In genomic region chr11:72696866-72697428, GRCh38 we compare ENCODE assay signal across 17 cellular contexts. TPM values are rescaled to one million over a fixed set of nuclear protein-coding genes. Genes with fewer than 3 reads are reported as not detected.
A peak's percentile ranks its signal among the peaks of the same experiment; 100 is the strongest.
DNase-seq lines count a peak whose midpoint lies in the region; ATAC-seq and TF ChIP-seq lines count a peak whose summit lies in the region.
"Had no signal": no experiment of that assay in that cellular context is flagged by ENCODE, and none has a peak within 500 bp of the region (broad histone marks: within the 10 kb centered on the region; RNA-seq: fewer than 3 reads in every experiment).

No MANE protein-coding gene starts in this region.

- H3K36me3 Mint-ChIP-seq in glutamatergic neuron (ENCODE audit: unreplicated experiment) = peaks cover 8% of the 10 kb centered on the region
- peaks cover 11 to 45% (median 27%) of the 10 kb centered on the region in 5 donors for H3K36me3 Mint-ChIP-seq in naive thymus-derived CD4-positive, alpha-beta T cell

- DNase-seq in Right ventricle myocardium superior (peak; percentile 78), right atrium auricular region (ENCODE audit: low spot score) (no peak), glutamatergic neuron (peak; percentile 62), SW 1271 (lab: John Stamatoyannopoulos, UW) (no peak), SHP77 treated with DMSO at 0.1 percent for 48 hours (lab: John Stamatoyannopoulos, UW) (no peak)
- no peak for DNase-seq in naive thymus-derived CD4-positive, alpha-beta T cell
- DNase-seq: activated B cell treated with CpG ODN at 0.5 μM for 24 hours; activated naive CD8-positive, alpha-beta T cell treated with anti-CD3 and anti-CD28 coated beads, Interleukin-2, amount 10 ng/mL, durations not matched to agents 7 days and 5 days; GDM1; NCI-H1436; NCI-H524; T-cell had no signal

- peaks cover 99% of the 10 kb centered on the region for H3K36me3 ChIP-seq in right atrium auricular region
- H3K36me3 ChIP-seq in naive thymus-derived CD4-positive, alpha-beta T cell (ENCODE audit: control insufficient read depth in 2 of 3, insufficient read depth in 3 of 3, low read length in 3 of 3) = peaks cover 28 to 100% (median 38%) of the 10 kb centered on the region in 3 experiments

- CTCF ChIA-PET in naive thymus-derived CD4-positive, alpha-beta T cell (lab: Charles Lee) = no interaction called here

- H3K27me3 ChIP-seq in right atrium auricular region = no peaks in the 10 kb centered on the region
- H3K27me3 ChIP-seq in naive thymus-derived CD4-positive, alpha-beta T cell (ENCODE audit: control insufficient read depth in 2 of 2, insufficient read depth in 2 of 2, low read length in 2 of 2) = no peaks in the 10 kb centered on the region

- H3K4me1 Mint-ChIP-seq in glutamatergic neuron (ENCODE audit: low read depth, unreplicated experiment) = no peaks in the 10 kb centered on the region
- peaks cover 0 to 14% (median 4%) of the 10 kb centered on the region in 7 donors for H3K4me1 Mint-ChIP-seq in naive thymus-derived CD4-positive, alpha-beta T cell
- H3K4me1 Mint-ChIP-seq: activated B cell treated with CpG ODN at 0.5 μM for 24 hours had no signal

- TF ChIP-seq CTCF in right atrium auricular region (IDR thresholded peaks at IDR 0.05) (no peak), glutamatergic neuron (IDR thresholded peaks at IDR 0.05; ENCODE audit: partially characterized antibody, unreplicated experiment) (no peak)

- no peak overlapping the region for H3K4me3 Mint-ChIP-seq in glutamatergic neuron (ENCODE audit: unreplicated experiment)
- no peak overlapping the region for H3K4me3 Mint-ChIP-seq in naive thymus-derived CD4-positive, alpha-beta T cell
- H3K4me3 Mint-ChIP-seq: activated B cell treated with CpG ODN at 0.5 μM for 24 hours; activated naive CD8-positive, alpha-beta T cell treated with anti-CD3 and anti-CD28 coated beads, Interleukin-2, amount 10 ng/mL, durations not matched to agents 7 days and 5 days; central memory CD8-positive, alpha-beta T cell; T-cell had no signal

- POLR2A ChIA-PET in naive thymus-derived CD4-positive, alpha-beta T cell (lab: Charles Lee) = no interaction called here

- intact Hi-C loops in Right ventricle myocardium superior (cut with DNase I) = no loop called here
- intact Hi-C loops in naive thymus-derived CD4-positive, alpha-beta T cell (cut with micrococcal nuclease) = no loop called here

- peaks cover 4% of the 10 kb centered on the region for H3K9me3 Mint-ChIP-seq in glutamatergic neuron (ENCODE audit: unreplicated experiment)
- H3K9me3 Mint-ChIP-seq in naive thymus-derived CD4-positive, alpha-beta T cell = no peaks in the 10 kb centered on the region
- H3K9me3 Mint-ChIP-seq: activated B cell treated with CpG ODN at 0.5 μM for 24 hours; activated naive CD8-positive, alpha-beta T cell treated with anti-CD3 and anti-CD28 coated beads, Interleukin-2, amount 10 ng/mL, durations not matched to agents 7 days and 5 days; central memory CD8-positive, alpha-beta T cell; T-cell had no signal

- no peaks in the 10 kb centered on the region for H3K9me3 ChIP-seq in right atrium auricular region
- H3K9me3 ChIP-seq in naive thymus-derived CD4-positive, alpha-beta T cell (ENCODE audit: control insufficient read depth in 2 of 3, low read length in 3 of 3) = no peaks in the 10 kb centered on the region
- H3K9me3 ChIP-seq: A549 had no signal

- no peak overlapping the region for H3K27ac Mint-ChIP-seq in glutamatergic neuron (ENCODE audit: unreplicated experiment)
- no peak overlapping the region for H3K27ac Mint-ChIP-seq in naive thymus-derived CD4-positive, alpha-beta T cell
- H3K27ac Mint-ChIP-seq: activated B cell treated with CpG ODN at 0.5 μM for 24 hours; activated naive CD8-positive, alpha-beta T cell treated with anti-CD3 and anti-CD28 coated beads, Interleukin-2, amount 10 ng/mL, durations not matched to agents 7 days and 5 days; progenitor cell of endocrine pancreas; T-cell had no signal

- ATAC-seq in Right ventricle myocardium superior (ENCODE audit: poor library complexity) = peak; percentile 40
- ATAC-seq in naive thymus-derived CD4-positive, alpha-beta T cell = peak; percentile 46
- no peak for ATAC-seq in GM19397 (IDR thresholded peaks at IDR 0.05; ENCODE audit: unreplicated experiment)
- ATAC-seq in activated CD4-positive, CD25-positive, alpha-beta regulatory T cell treated with anti-CD3 and anti-CD28 coated beads, Interleukin-2, amount 50 U/mL, for 24 hours = no peak
- ATAC-seq: T-cell had no signal

- peaks cover 0 to 9% of the 10 kb centered on the region in 2 donors for H3K4me1 ChIP-seq in right atrium auricular region
- no peaks in the 10 kb centered on the region for H3K4me1 ChIP-seq in naive thymus-derived CD4-positive, alpha-beta T cell (ENCODE audit: control insufficient read depth in 2 of 2, insufficient read depth in 2 of 2, low read length in 2 of 2)

- H3K27me3 Mint-ChIP-seq in glutamatergic neuron (ENCODE audit: unreplicated experiment) = peaks cover 20% of the 10 kb centered on the region
- no peaks in the 10 kb centered on the region for H3K27me3 Mint-ChIP-seq in naive thymus-derived CD4-positive, alpha-beta T cell
- H3K27me3 Mint-ChIP-seq: activated B cell treated with CpG ODN at 0.5 μM for 24 hours; activated naive CD8-positive, alpha-beta T cell treated with anti-CD3 and anti-CD28 coated beads, Interleukin-2, amount 10 ng/mL, durations not matched to agents 7 days and 5 days; central memory CD8-positive, alpha-beta T cell; progenitor cell of endocrine pancreas; T-cell had no signal

- no peak overlapping the region for H3K27ac ChIP-seq in right atrium auricular region
- H3K27ac ChIP-seq in naive thymus-derived CD4-positive, alpha-beta T cell (ENCODE audit: low read depth, low read length) = no peak overlapping the region
- H3K27ac ChIP-seq: A549 had no signal

- H3K4me3 ChIP-seq in right atrium auricular region = no peak overlapping the region
- no peak overlapping the region for H3K4me3 ChIP-seq in naive thymus-derived CD4-positive, alpha-beta T cell (ENCODE audit: low read length)
- H3K4me3 ChIP-seq: A549 had no signal

RNA-seq across cellular contexts. Expression of gene PDE2A, which starts 22.7 kb away (rescaled TPM):
- total RNA-seq in Right ventricle myocardium superior (38.5 TPM), right atrium auricular region (10 to 100 TPM; 23.1 to 34.2 TPM), glutamatergic neuron (ENCODE audit: unreplicated experiment) (16.9 TPM)
- total RNA-seq in naive thymus-derived CD4-positive, alpha-beta T cell = 1 to 10 TPM in 4 of 5 experiments, under 1 TPM in 1; 0.97 to 9.0 (median 1.7) TPM
- not detected for polyA plus RNA-seq in naive thymus-derived CD4-positive, alpha-beta T cell

RNA-seq across cellular contexts. Expression of gene ARAP1, which starts 55.3 kb away (rescaled TPM):
- 58.0 TPM for total RNA-seq in Right ventricle myocardium superior
- 10 to 100 TPM; 74.0 to 83.8 TPM for total RNA-seq in right atrium auricular region
- total RNA-seq in glutamatergic neuron (ENCODE audit: unreplicated experiment) = 20.5 TPM
- total RNA-seq in naive thymus-derived CD4-positive, alpha-beta T cell = 100 to 1,000 TPM; 119 to 317 (median 156) TPM
- polyA plus RNA-seq in naive thymus-derived CD4-positive, alpha-beta T cell = 10 to 100 TPM; 30.4 to 55.3 TPM

Comparison
In these comparisons a context has a peak if more than half of its experiments do, and no peak if none do; other contexts are left out.
1. DNase-seq: peak in Right ventricle myocardium superior (single experiment) and glutamatergic neuron (single experiment); none in right atrium auricular region (single experiment), naive thymus-derived CD4-positive, alpha-beta T cell (0 of 9), SW 1271 (0 of 2) and SHP77 treated with DMSO at 0.1 percent for 48 hours (single experiment).
2. ATAC-seq: peak in Right ventricle myocardium superior (single experiment) and naive thymus-derived CD4-positive, alpha-beta T cell (single experiment); none in GM19397 (single experiment) and activated CD4-positive, CD25-positive, alpha-beta regulatory T cell treated with anti-CD3 and anti-CD28 coated beads, Interleukin-2, amount 50 U/mL, for 24 hours (0 of 2).